14 cellular contexts compared by ENCODE assay signal in genomic region chr10:102626026-102626686, GRCh38. TPM values are rescaled to one million over a fixed set of nuclear protein-coding genes. Genes with fewer than 3 reads are reported as not detected.
DNase-seq lines count a peak whose midpoint lies in the region; ATAC-seq and TF ChIP-seq lines count a peak whose summit lies in the region.
"Had no signal": no experiment of that assay in that cellular context is flagged by ENCODE, and none has a peak within 500 bp of the region (broad histone marks: within the 10 kb centered on the region; RNA-seq: fewer than 3 reads in every experiment).

No MANE protein-coding gene starts in this region.

- H2BK12ac ChIP-seq in trophoblast cell (ENCODE audit: low read length) = peak overlapping the region; percentile 24

- H3K18ac ChIP-seq in trophoblast cell (ENCODE audit: low read length) = no peak overlapping the region

- 55 to 73% methylated on average over 5 to 9 of the region's 10 CpGs for WGBS in esophagus squamous epithelium, 2 donors
- WGBS in trophoblast cell (ENCODE audit: extremely low coverage, insufficient coverage, insufficient read length) = no CpG with 5 or more reads among the region's 10 CpGs
- WGBS in prostate gland = 80% methylated on average over 10 of the region's 10 CpGs

- no peak for ATAC-seq in activated T-cell treated with anti-CD3 and anti-CD28 coated beads, Interleukin-2, amount 50 U/mL, for 4 hours
- ATAC-seq in upper lobe of right lung (no peak), GM21619 (IDR thresholded peaks at IDR 0.05; ENCODE audit: unreplicated experiment) (no peak)

- TF ChIP-seq POLR2A in esophagus squamous epithelium (IDR thresholded peaks at IDR 0.05) (no peak), prostate gland (IDR thresholded peaks at IDR 0.05) (no peak)

- peaks cover 16% of the 10 kb centered on the region for H3K79me2 ChIP-seq in trophoblast cell (ENCODE audit: control insufficient read depth, insufficient read depth, low read length, poor library complexity)

- H3K4me1 Mint-ChIP-seq in activated T-cell treated with anti-CD3 and anti-CD28 coated beads, Interleukin-2, amount 50 U/mL, for 24 hours (ENCODE audit: low read depth) = peaks cover 5% of the 10 kb centered on the region
- H3K4me1 Mint-ChIP-seq in activated T-cell treated with anti-CD3 and anti-CD28 coated beads, Interleukin-2, amount 50 U/mL, for 4 hours (ENCODE audit: low read depth) = no peaks in the 10 kb centered on the region

- no peak overlapping the region for H4K8ac ChIP-seq in trophoblast cell (ENCODE audit: low read depth, low read length)

- peaks cover 53% of the 10 kb centered on the region for H3K79me1 ChIP-seq in trophoblast cell (ENCODE audit: low read length)

- peak overlapping the region; percentile 15 for H2BK120ac ChIP-seq in trophoblast cell (ENCODE audit: insufficient read depth, low read length, poor library complexity)

- no peak overlapping the region for H4K12ac ChIP-seq in trophoblast cell (ENCODE audit: low read depth, low read length)

- no peak overlapping the region for H3K4me2 ChIP-seq in trophoblast cell (ENCODE audit: low read length)

- H3K23ac ChIP-seq in trophoblast cell (ENCODE audit: low read length) = no peak overlapping the region

- peak overlapping the region; percentile 37 for H3K27ac Mint-ChIP-seq in activated T-cell treated with anti-CD3 and anti-CD28 coated beads, Interleukin-2, amount 50 U/mL, for 24 hours

- no peaks in the 10 kb centered on the region for H3K9me3 ChIP-seq in esophagus squamous epithelium
- H3K9me3 ChIP-seq in trophoblast cell (ENCODE audit: insufficient read depth, low read depth, low read length) = peaks cover 5% of the 10 kb centered on the region
- no peaks in the 10 kb centered on the region for H3K9me3 ChIP-seq in upper lobe of right lung
- H3K9me3 ChIP-seq in prostate gland = no peaks in the 10 kb centered on the region
- H3K9me3 ChIP-seq: adrenal gland had no signal

- no peak overlapping the region for H2AK5ac ChIP-seq in trophoblast cell (ENCODE audit: low read length)

- no peaks in the 10 kb centered on the region for H3K9me3 Mint-ChIP-seq in activated T-cell treated with anti-CD3 and anti-CD28 coated beads, Interleukin-2, amount 50 U/mL, for 24 hours
- H3K9me3 Mint-ChIP-seq in activated T-cell treated with anti-CD3 and anti-CD28 coated beads, Interleukin-2, amount 50 U/mL, for 4 hours = no peaks in the 10 kb centered on the region

- H3K4me1 ChIP-seq in esophagus squamous epithelium (peaks cover 16 to 88% (median 50%) of the 10 kb centered on the region in 3 donors), trophoblast cell (ENCODE audit: control insufficient read depth in 1 of 2, insufficient read depth in 2 of 2, low read length in 2 of 2) (peaks cover 61 to 62% of the 10 kb centered on the region in 2 experiments), upper lobe of right lung (peaks cover 62% of the 10 kb centered on the region), prostate gland (replicated peaks) (peaks cover 17% of the 10 kb centered on the region)

- peak overlapping the region; percentile 54 for H4K91ac ChIP-seq in trophoblast cell (ENCODE audit: low read depth, low read length)

- H3K27ac ChIP-seq in esophagus squamous epithelium (peak overlapping the region; percentile 32 to 89 (median 81)), trophoblast cell (ENCODE audit: low read depth, low read length) (no peak overlapping the region), upper lobe of right lung (peak overlapping the region; percentile 88), prostate gland (peak overlapping the region in 1 of 2 donors; percentile 64)
- H3K27ac ChIP-seq: VCaP had no signal

- H2AFZ ChIP-seq in trophoblast cell (ENCODE audit: insufficient read depth, low read length, poor library complexity) = no peak overlapping the region

- H3K27me3 Mint-ChIP-seq in activated T-cell treated with anti-CD3 and anti-CD28 coated beads, Interleukin-2, amount 50 U/mL, for 24 hours = no peaks in the 10 kb centered on the region
- H3K27me3 Mint-ChIP-seq in activated T-cell treated with anti-CD3 and anti-CD28 coated beads, Interleukin-2, amount 50 U/mL, for 4 hours (ENCODE audit: low read depth) = no peaks in the 10 kb centered on the region

- no peak overlapping the region for H3K4me3 Mint-ChIP-seq in activated T-cell treated with anti-CD3 and anti-CD28 coated beads, Interleukin-2, amount 50 U/mL, for 24 hours
- no peak overlapping the region for H3K4me3 Mint-ChIP-seq in activated T-cell treated with anti-CD3 and anti-CD28 coated beads, Interleukin-2, amount 50 U/mL, for 4 hours

- intact Hi-C loops in esophagus squamous epithelium (cut with DNase I) = no loop called here
- intact Hi-C loops in upper lobe of right lung (cut with DNase I) = no loop called here
- intact Hi-C loops in prostate gland (cut with DNase I) = no loop called here

- peak overlapping the region; percentile 14 for H3K14ac ChIP-seq in trophoblast cell (ENCODE audit: low read length)

- TF ChIP-seq CTCF in esophagus squamous epithelium (IDR thresholded peaks at IDR 0.05) = no peak
- no peak for TF ChIP-seq CTCF in upper lobe of right lung (IDR thresholded peaks at IDR 0.05)
- TF ChIP-seq CTCF in prostate gland (IDR thresholded peaks at IDR 0.05) = no peak

- no peak overlapping the region for H3K4ac ChIP-seq in trophoblast cell (ENCODE audit: low read depth, low read length)

- H3K36me3 ChIP-seq in esophagus squamous epithelium (peaks cover 0 to 36% (median 0%) of the 10 kb centered on the region in 3 donors), trophoblast cell (ENCODE audit: control insufficient read depth in 1 of 2, insufficient read depth in 2 of 2, low read length in 2 of 2) (peaks cover 4 to 15% of the 10 kb centered on the region in 2 experiments), upper lobe of right lung (peaks cover 7% of the 10 kb centered on the region), prostate gland (no peaks in the 10 kb centered on the region)

- H3K27me3 ChIP-seq in esophagus squamous epithelium (no peaks in the 10 kb centered on the region), trophoblast cell (ENCODE audit: insufficient read depth, low read length) (no peaks in the 10 kb centered on the region), upper lobe of right lung (no peaks in the 10 kb centered on the region), prostate gland (replicated peaks; ENCODE audit: insufficient read depth) (no peaks in the 10 kb centered on the region)
- H3K27me3 ChIP-seq: adrenal gland had no signal

- H3K4me3 ChIP-seq in esophagus squamous epithelium (no peak overlapping the region), trophoblast cell (ENCODE audit: low read depth, low read length) (no peak overlapping the region), upper lobe of right lung (no peak overlapping the region), prostate gland (no peak overlapping the region)
- H3K4me3 ChIP-seq: adrenal gland, lung had no signal

- H2BK5ac ChIP-seq in trophoblast cell (ENCODE audit: low read depth, low read length, poor library complexity) = peak overlapping the region; percentile 24

- DNase-seq in activated T-cell treated with anti-CD3 and anti-CD28 coated beads, Interleukin-2, amount 50 U/mL, for 24 hours = no peak
- DNase-seq in activated T-cell treated with anti-CD3 and anti-CD28 coated beads, Interleukin-2, amount 50 U/mL, for 4 hours = no peak
- DNase-seq in esophagus squamous epithelium (lab: John Stamatoyannopoulos, UW) = no peak
- no peak for DNase-seq in trophoblast cell
- peak; percentile 29 for DNase-seq in upper lobe of right lung
- DNase-seq in prostate gland (ENCODE audit: low spot score) = no peak
- no peak for DNase-seq in NCI-H1092 (lab: John Stamatoyannopoulos, UW)
- DNase-seq: activated CD8-positive, alpha-beta memory T cell treated with anti-CD3 and anti-CD28 coated beads, Interleukin-2, amount 50 U/mL, for 48 hours; adrenal gland; NCI-H526; SHP77 had no signal

- no peak overlapping the region for H3K9ac ChIP-seq in trophoblast cell (ENCODE audit: low read length)

- H3K36me3 Mint-ChIP-seq in activated T-cell treated with anti-CD3 and anti-CD28 coated beads, Interleukin-2, amount 50 U/mL, for 24 hours (ENCODE audit: low read depth) = peaks cover 9% of the 10 kb centered on the region
- H3K36me3 Mint-ChIP-seq in activated T-cell treated with anti-CD3 and anti-CD28 coated beads, Interleukin-2, amount 50 U/mL, for 4 hours (ENCODE audit: insufficient read depth) = peaks cover 5% of the 10 kb centered on the region

RNA-seq across cellular contexts. Expression of gene TRIM8, which starts 18.1 kb away (rescaled TPM):
- total RNA-seq in activated T-cell treated with anti-CD3 and anti-CD28 coated beads, Interleukin-2, amount 50 U/mL, for 4 hours = 10 to 100 TPM; 53.9 to 67.6 (median 59.9) TPM
- 10 to 100 TPM; 27.6 to 75.9 (median 48.8) TPM for total RNA-seq in esophagus squamous epithelium
- 36.7 and 37.2 TPM in 2 replicates for polyA plus RNA-seq in trophoblast cell (2013)
- total RNA-seq in upper lobe of right lung = 146 TPM
- total RNA-seq in prostate gland = 100 to 1,000 TPM; 148 to 222 TPM
